In genomic region chr1:169788402-169788801, GRCh38 we compare ENCODE assay signal across 36 cellular contexts. TPM values are rescaled to one million over a fixed set of nuclear protein-coding genes. Genes with fewer than 3 reads are reported as not detected.
"Had no signal": no experiment of that assay in that cellular context is flagged by ENCODE, and none has a peak within 500 bp of the region (broad histone marks: within the 10 kb centered on the region; RNA-seq: fewer than 3 reads in every experiment).

No MANE protein-coding gene starts in this region.

- H3K9me3 ChIP-seq: adrenal gland, ascending aorta, body of pancreas, breast epithelium had no signal

- H3K27me3 ChIP-seq: adrenal gland, ascending aorta, body of pancreas, brain microvascular endothelial cell, breast epithelium had no signal

- H3K27ac ChIP-seq: adrenal gland, ascending aorta, body of pancreas, brain microvascular endothelial cell, breast epithelium, cardiac muscle cell had no signal

- FAIRE-seq: astrocyte, bronchial epithelial cell had no signal

- H3K36me3 ChIP-seq: adrenal gland, ascending aorta, brain microvascular endothelial cell, breast epithelium, cardiac muscle cell had no signal

- ATAC-seq: activated naive CD4-positive, alpha-beta T cell treated with anti-CD3 and anti-CD28 coated beads, Interleukin-2, amount 50 U/mL, for 72 hours; activated naive CD8-positive, alpha-beta T cell treated with anti-CD3 and anti-CD28 coated beads, Interleukin-2, amount 50 U/mL, for 24 hours; activated T-cell treated with anti-CD3 and anti-CD28 coated beads, Interleukin-2, amount 50 U/mL, for 4 hours; activated T-cell treated with anti-CD3 and anti-CD28 coated beads, Interleukin-2, amount 50 U/mL, for 72 hours; activated T-helper 17 cell treated with anti-CD3 and anti-CD28 coated beads, Interleukin-2, amount 50 U/mL, for 72 hours; body of pancreas had no signal

- H3K4me3 ChIP-seq: adrenal gland, ascending aorta, body of pancreas, breast epithelium, cardiac muscle cell had no signal

- H3K4me1 ChIP-seq: adrenal gland, body of pancreas, breast epithelium had no signal

- DNase-seq: activated effector memory CD4-positive, alpha-beta T cell treated with anti-CD3 and anti-CD28 coated beads, Interleukin-2, amount 50 U/mL, for 16 hours; activated effector memory CD4-positive, alpha-beta T cell treated with Interleukin-2 at 50 U/mL for 16 hours; activated gamma-delta T cell; activated gamma-delta T cell treated with Interleukin-2 at 50 U/mL for 16 hours; activated naive CD4-positive, alpha-beta T cell; activated naive CD4-positive, alpha-beta T cell treated with anti-CD3 and anti-CD28 coated beads for 36 hours; activated naive CD4-positive, alpha-beta T cell treated with anti-CD3 and anti-CD28 coated beads, Interleukin-2, amount 10 ng/mL, durations not matched to agents 7 days and 5 days; activated naive CD4-positive, alpha-beta T cell treated with anti-CD3 and anti-CD28 coated beads, Interleukin-2, amount 50 U/mL, for 16 hours; activated naive CD4-positive, alpha-beta T cell treated with Interleukin-2 at 50 U/mL for 16 hours; activated naive CD8-positive, alpha-beta T cell treated with anti-CD3 and anti-CD28 coated beads for 36 hours; activated naive CD8-positive, alpha-beta T cell treated with anti-CD3 and anti-CD28 coated beads, Interleukin-2, amount 10 ng/mL, durations not matched to agents 7 days and 5 days; activated naive CD8-positive, alpha-beta T cell treated with anti-CD3 and anti-CD28 coated beads, Interleukin-2, amount 50 U/mL, for 24 hours; activated T-cell treated with anti-CD3 and anti-CD28 coated beads, Interleukin-2, amount 50 U/mL, for 1 hour; activated T-cell treated with anti-CD3 and anti-CD28 coated beads, Interleukin-2, amount 50 U/mL, for 24 hours; activated T-cell treated with anti-CD3 and anti-CD28 coated beads, Interleukin-2, amount 50 U/mL, for 4 hours; activated T-cell treated with anti-CD3 and anti-CD28 coated beads, Interleukin-2, amount 50 U/mL, for 48 hours; activated T-cell treated with anti-CD3 and anti-CD28 coated beads, Interleukin-2, amount 50 U/mL, for 72 hours; adrenal gland; amniotic stem cell; amygdala; anterior cingulate cortex; aorta; body of pancreas; brain microvascular endothelial cell; caudate nucleus; central memory CD4-positive, alpha-beta T cell; cerebellar nuclear complex had no signal

RNA-seq across cellular contexts. Expression of gene SELE, which starts 54.5 kb away (rescaled TPM):
- total RNA-seq: activated naive CD4-positive, alpha-beta T cell treated with anti-CD3 and anti-CD28 coated beads for 36 hours; activated naive CD4-positive, alpha-beta T cell treated with anti-CD3 and anti-CD28 coated beads, Interleukin-2, amount 50 U/mL, for 72 hours; activated naive CD8-positive, alpha-beta T cell treated with anti-CD3 and anti-CD28 coated beads for 36 hours; activated naive CD8-positive, alpha-beta T cell treated with anti-CD3 and anti-CD28 coated beads, Interleukin-2, amount 10 ng/mL, durations not matched to agents 7 days and 5 days; activated T-cell treated with anti-CD3 and anti-CD28 coated beads, Interleukin-2, amount 50 U/mL, for 4 hours; activated T-cell treated with anti-CD3 and anti-CD28 coated beads, Interleukin-2, amount 50 U/mL, for 72 hours; activated T-helper 1 cell treated with anti-CD3 and anti-CD28 coated beads, Interleukin-12 subunit alpha, Interleukin-12 subunit beta, Interleukin-2, Interleukin-4 antibody, amounts not matched to agents 30 ng/mL and 10 ng/mL and 1 ng/mL, durations not matched to agents 14 hours and 24 hours and 36 hours; activated T-helper 17 cell treated with anti-CD3 and anti-CD28 coated beads, Interleukin-2, amount 50 U/mL, for 72 hours; activated T-helper 2 cell treated with anti-CD3 and anti-CD28 coated beads, Interferon-gamma antibody, Interleukin-2, Interleukin-4, amounts not matched to agents 10 μg/mL and 5 μg/mL and 100 μg/mL, durations not matched to agents 14 hours and 24 hours and 36 hours; astrocyte; bronchial epithelial cell; cardiac muscle cell had no signal
- polyA plus RNA-seq: cardiac muscle cell had no signal
